Comparison of ENCODE assay signal across 7 cellular contexts in genomic region chr7:141322355-141322754, GRCh38.
"Had no signal": no experiment of that assay in that cellular context is flagged by ENCODE, and none has a peak within 500 bp of the region (broad histone marks: within the 10 kb centered on the region; RNA-seq: fewer than 3 reads in every experiment).

No MANE protein-coding gene starts in this region.

- DNase-seq: H7, HCEC 1CT, IMR-90, KG1 had no signal

- H3K4me3 Mint-ChIP-seq: GM23338 had no signal

- ATAC-seq: GM23338, K562 had no signal

- H3K27ac ChIP-seq: HL-60 had no signal

- FAIRE-seq: K562 had no signal

- H3K9me3 Mint-ChIP-seq: GM23338 had no signal

- H2AFZ ChIP-seq: GM23338 had no signal

- H3K4me3 ChIP-seq: GM23338, K562 had no signal

- H3K27ac Mint-ChIP-seq: GM23338 had no signal

- H3K4me2 ChIP-seq: GM23338 had no signal
